ENCODE assay signal across 8 cellular contexts in the genomic region with DNA sequence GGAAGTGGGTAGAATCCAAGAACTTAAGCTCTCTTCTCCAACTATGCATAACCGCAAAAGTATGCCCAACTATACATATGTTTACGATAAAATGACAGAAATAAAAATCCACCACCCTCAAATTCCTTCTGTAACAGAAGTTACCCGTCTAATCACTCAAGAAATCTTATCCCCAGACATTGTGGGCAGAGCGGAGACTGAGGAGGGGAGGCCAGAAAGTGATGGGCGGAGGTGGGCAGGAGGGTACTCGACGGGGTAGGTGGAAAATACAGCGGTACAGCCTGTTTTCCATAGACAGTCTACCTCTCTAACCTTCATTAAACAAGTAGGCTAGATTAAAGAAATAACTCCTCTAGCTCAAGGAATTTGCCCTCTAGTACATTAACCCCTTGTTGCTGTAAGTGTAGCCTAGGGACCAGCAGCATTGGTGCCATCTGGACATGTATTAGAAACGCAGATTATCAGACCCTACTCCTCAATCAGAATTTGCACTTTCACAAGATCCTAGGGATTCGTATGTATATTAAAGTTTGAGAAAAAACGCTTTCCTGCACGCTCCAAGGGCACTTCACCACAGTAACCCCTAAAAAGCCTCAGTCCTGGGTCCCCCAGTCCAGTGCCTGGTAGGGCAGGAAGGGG. TPM values are rescaled to one million over a fixed set of nuclear protein-coding genes. Genes with fewer than 3 reads are reported as not detected.
DNase-seq lines count a peak whose midpoint lies in the region; ATAC-seq and TF ChIP-seq lines count a peak whose summit lies in the region.

No MANE protein-coding gene starts in this region.

- H3K4me3 Mint-ChIP-seq in natural killer cell = peak overlapping the region; percentile 99

- ATAC-seq in GM21515 (IDR thresholded peaks at IDR 0.05; ENCODE audit: unreplicated experiment) (peak; percentile 6), natural killer cell (no peak)

- peaks cover 19% of the 10 kb centered on the region for H3K4me1 ChIP-seq in HUES48 (ENCODE audit: control insufficient read depth, insufficient read depth, low read length)

- peaks cover 19 to 39% of the 10 kb centered on the region in 2 donors for H3K4me1 Mint-ChIP-seq in natural killer cell

- no peaks in the 10 kb centered on the region for H3K27me3 Mint-ChIP-seq in natural killer cell (ENCODE audit: low read depth in 2 of 2)

- peak overlapping the region; percentile 96 to 97 for H3K27ac Mint-ChIP-seq in natural killer cell

- peak overlapping the region; percentile 97 for H3K27ac ChIP-seq in HUES48 (ENCODE audit: low read depth, low read length)

- H3K36me3 ChIP-seq in HUES48 (ENCODE audit: control insufficient read depth, insufficient read depth, low read length) = no peaks in the 10 kb centered on the region

- H3K36me3 Mint-ChIP-seq in natural killer cell = no peaks in the 10 kb centered on the region

- peak; percentile 66 for DNase-seq in DMS114 treated with DMSO at 0.1 percent for 48 hours (lab: John Stamatoyannopoulos, UW; ENCODE audit: unreplicated experiment)
- DNase-seq in cardiac fibroblast (ENCODE audit: low read depth in 2 of 2) = no peak
- no peak for DNase-seq in natural killer cell
- DNase-seq in germinal center (ENCODE audit: low spot score) = no peak
- no peak for DNase-seq in H4 (ENCODE audit: low spot score)
- no peak for DNase-seq in C1 segment of cervical spinal cord (lab: John Stamatoyannopoulos, UW)

- H3K4me3 ChIP-seq in HUES48 (ENCODE audit: low read depth, low read length) (peak overlapping the region; percentile 88), cardiac fibroblast (replicated peaks in 1 of 2; ENCODE audit: low read depth in 2 of 2, low read length in 2 of 2) (peak overlapping the region; percentile 85 to 86)

- H3K27me3 ChIP-seq in HUES48 (ENCODE audit: control insufficient read depth, insufficient read depth, low read length) = no peaks in the 10 kb centered on the region

- no peak for TF ChIP-seq CTCF in cardiac fibroblast (IDR thresholded peaks at IDR 0.05; ENCODE audit: low read depth, low read length)
- no peak for TF ChIP-seq CTCF in natural killer cell (IDR thresholded peaks at IDR 0.05)

- H3K9ac ChIP-seq in HUES48 (ENCODE audit: low read depth, low read length) = peak overlapping the region; percentile 53

- H3K9me3 ChIP-seq in HUES48 (ENCODE audit: control insufficient read depth, insufficient read depth, low read length) = no peaks in the 10 kb centered on the region

- intact Hi-C loops in natural killer cell (cut with micrococcal nuclease) = no loop called here

- H3K9me3 Mint-ChIP-seq in natural killer cell = no peaks in the 10 kb centered on the region

RNA-seq across cellular contexts. Expression of a gene that starts 0.6 kb away (rescaled TPM):
- under 1 TPM in 1 of 3 donors, not detected in 2; 0.16 TPM for total RNA-seq in natural killer cell
- 2.3 and 2.5 TPM in 2 replicates for total RNA-seq in H4 (2014; rRNA removed; shearing (Covaris generic))

RNA-seq across cellular contexts. Expression of a gene that starts 0.7 kb away (rescaled TPM):
- total RNA-seq in natural killer cell = 10 to 100 TPM; 48.7 to 61.0 (median 56.1) TPM
- 23.2 and 35.7 TPM in 2 replicates for total RNA-seq in H4 (2014; rRNA removed; shearing (Covaris generic))
